Comparison of ENCODE assay signal across 1 cellular context in genomic region chr16:81680444-81681263, GRCh38.
TF ChIP-seq lines count a peak whose summit lies in the region.

No MANE protein-coding gene starts in this region.

TF ChIP-seq in H1, 55 proteins besides CTCF, POLR2A, EP300 and RAD21 (continued from another document):
- no peak for TF ChIP-seq CHD7 (IDR thresholded peaks at IDR 0.05; ENCODE audit: insufficient replicate concordance, low read length)
- no peak for TF ChIP-seq RBBP5 (IDR thresholded peaks at IDR 0.05; ENCODE audit: borderline replicate concordance, low read depth, low read length)
- TF ChIP-seq CTBP2 (IDR thresholded peaks at IDR 0.05; ENCODE audit: borderline replicate concordance, insufficient read depth, insufficient read length, low read length) = no peak
- TF ChIP-seq SIN3A (conservative IDR thresholded peaks at IDR 0.05 in 1 of 2, IDR thresholded peaks at IDR 0.05 in 1 of 2; ENCODE audit: low read depth in 1 of 2, low read length in 2 of 2) = no peak
- no peak for TF ChIP-seq SP1 (IDR thresholded peaks at IDR 0.05; ENCODE audit: low read depth, low read length)
- TF ChIP-seq EZH2 (IDR thresholded peaks at IDR 0.05; ENCODE audit: low read depth, low read length, severe bottlenecking) = no peak
- no peak for TF ChIP-seq RFX5 (IDR thresholded peaks at IDR 0.05; ENCODE audit: borderline replicate concordance, low read depth, low read length)
- no peak for TF ChIP-seq MAFK (IDR thresholded peaks at IDR 0.05; ENCODE audit: low read depth, low read length)
- no peak for TF ChIP-seq CBX5 (IDR thresholded peaks at IDR 0.05; ENCODE audit: low read depth, low read length)
- TF ChIP-seq PHF8 (conservative IDR thresholded peaks at IDR 0.05; ENCODE audit: low read depth, low read length) = no peak
- TF ChIP-seq ATF2 (IDR thresholded peaks at IDR 0.05; ENCODE audit: low read length) = no peak
